8 cellular contexts compared by ENCODE assay signal in the genomic region with DNA sequence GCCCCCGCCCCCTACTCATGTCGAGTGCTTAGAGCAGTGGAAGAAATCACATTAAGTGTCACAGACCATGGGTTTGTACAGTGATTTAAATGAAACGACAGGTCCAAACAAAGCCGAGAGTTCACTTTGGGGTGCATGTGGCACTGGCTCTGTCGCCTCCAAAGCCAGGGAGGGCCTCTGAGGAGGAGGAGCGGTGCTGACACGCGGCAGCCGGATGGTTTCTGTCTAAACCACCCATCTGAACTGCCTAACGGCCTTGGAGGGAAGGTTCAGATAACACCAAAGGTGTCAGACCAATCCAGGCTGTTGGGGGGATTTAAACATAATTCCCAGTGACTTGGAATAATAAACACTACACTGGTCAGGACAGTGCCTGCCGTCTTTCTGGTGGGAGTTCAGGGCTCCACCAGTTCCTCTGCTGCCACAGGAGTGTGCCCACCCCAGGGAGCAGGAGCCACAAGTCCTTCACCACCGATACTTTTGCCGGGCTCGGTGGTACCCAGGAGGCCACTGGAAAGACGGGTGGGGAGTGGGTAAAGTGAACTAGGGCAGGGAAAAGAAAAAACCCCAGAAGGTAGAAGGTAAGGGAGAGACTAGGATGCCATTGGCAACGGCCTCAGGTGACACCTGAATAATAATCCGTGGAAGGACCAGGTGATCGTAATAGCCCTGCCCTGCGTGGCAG.
A peak's percentile ranks its signal among the peaks of the same experiment; 100 is the strongest.
DNase-seq lines count a peak whose midpoint lies in the region; ATAC-seq and TF ChIP-seq lines count a peak whose summit lies in the region.

No MANE protein-coding gene starts in this region.

- no peak for TF ChIP-seq CTCF in foreskin fibroblast (IDR thresholded peaks at IDR 0.05; ENCODE audit: low read depth, low read length)

- peak overlapping the region; percentile 89 for H3K4me3 Mint-ChIP-seq in T-helper 17 cell
- peak overlapping the region; percentile 64 for H3K4me3 Mint-ChIP-seq in stimulated activated effector memory CD8-positive, alpha-beta T cell treated with anti-CD3 and anti-CD28 coated beads, Interleukin-12 subunit alpha, Interleukin-12 subunit beta, amount 100 ng/mL, for 72 hours

- H3K4me1 Mint-ChIP-seq in T-helper 17 cell = peaks cover 57% of the 10 kb centered on the region
- H3K4me1 Mint-ChIP-seq in stimulated activated effector memory CD8-positive, alpha-beta T cell treated with anti-CD3 and anti-CD28 coated beads, Interleukin-12 subunit alpha, Interleukin-12 subunit beta, amount 100 ng/mL, for 72 hours = peaks cover 73% of the 10 kb centered on the region

- peak overlapping the region; percentile 94 for H3K27ac Mint-ChIP-seq in T-helper 17 cell
- peak overlapping the region; percentile 79 for H3K27ac Mint-ChIP-seq in stimulated activated effector memory CD8-positive, alpha-beta T cell treated with anti-CD3 and anti-CD28 coated beads, Interleukin-12 subunit alpha, Interleukin-12 subunit beta, amount 100 ng/mL, for 72 hours

- no peaks in the 10 kb centered on the region for H3K27me3 Mint-ChIP-seq in T-helper 17 cell

- no peak for DNase-seq in T-helper 17 cell
- no peak for DNase-seq in foreskin fibroblast
- no peak for DNase-seq in stimulated activated effector memory CD8-positive, alpha-beta T cell treated with anti-CD3 and anti-CD28 coated beads, Interleukin-12 subunit alpha, Interleukin-12 subunit beta, amount 100 ng/mL, for 72 hours (ENCODE audit: low spot score in 2 of 2)
- DNase-seq in SHP77 (lab: John Stamatoyannopoulos, UW) = no peak
- DNase-seq in anterior cingulate cortex (lab: John Stamatoyannopoulos, UW) = no peak
- DNase-seq in stimulated activated CD4-positive, alpha-beta T cell treated with anti-CD3 and anti-CD28 coated beads, Interleukin-12 subunit alpha, Interleukin-12 subunit beta, amount 100 ng/mL, for 4 hours = no peak
- DNase-seq in NCI-H1048 (lab: John Stamatoyannopoulos, UW) = no peak

- ATAC-seq in GM19467 (IDR thresholded peaks at IDR 0.05; ENCODE audit: unreplicated experiment) (peak; percentile 6), T-helper 17 cell (peak; percentile 6)
- ATAC-seq in stimulated activated effector memory CD8-positive, alpha-beta T cell treated with anti-CD3 and anti-CD28 coated beads, Interleukin-12 subunit alpha, Interleukin-12 subunit beta, amount 100 ng/mL, for 72 hours = no peak

- no peaks in the 10 kb centered on the region for H3K36me3 Mint-ChIP-seq in T-helper 17 cell (ENCODE audit: low read depth)
- H3K36me3 Mint-ChIP-seq in stimulated activated effector memory CD8-positive, alpha-beta T cell treated with anti-CD3 and anti-CD28 coated beads, Interleukin-12 subunit alpha, Interleukin-12 subunit beta, amount 100 ng/mL, for 72 hours = peaks cover 49% of the 10 kb centered on the region

- peak overlapping the region; percentile 30 to 36 for H3K4me3 ChIP-seq in foreskin fibroblast (ENCODE audit: low read depth in 1 of 2, low read length in 2 of 2)

- H3K9me3 ChIP-seq in T-helper 17 cell (ENCODE audit: control insufficient read depth, low read length, poor library complexity, severe bottlenecking) = no peaks in the 10 kb centered on the region

- no peaks in the 10 kb centered on the region for H3K9me3 Mint-ChIP-seq in stimulated activated effector memory CD8-positive, alpha-beta T cell treated with anti-CD3 and anti-CD28 coated beads, Interleukin-12 subunit alpha, Interleukin-12 subunit beta, amount 100 ng/mL, for 72 hours
